In genomic region chr2:28662044-28662443, GRCh38 we compare ENCODE assay signal across 9 cellular contexts.
DNase-seq lines count a peak whose midpoint lies in the region; ATAC-seq and TF ChIP-seq lines count a peak whose summit lies in the region.
"Had no signal": no experiment of that assay in that cellular context is flagged by ENCODE, and none has a peak within 500 bp of the region (broad histone marks: within the 10 kb centered on the region; RNA-seq: fewer than 3 reads in every experiment).

No MANE protein-coding gene starts in this region.

- no peak for TF ChIP-seq POLR2A in tibial nerve (IDR thresholded peaks at IDR 0.05)

- 68 to 88% methylated on average over 1 of the region's 1 CpG for WGBS in tibial nerve, 2 donors

- CTCF ChIA-PET in WTC11 (lab: Charles Lee), result no interaction called here

- H3K36me3 Mint-ChIP-seq in chondrocyte (ENCODE audit: low read depth) (no peaks in the 10 kb centered on the region), WTC11 (no peaks in the 10 kb centered on the region)

- H3K9me3 ChIP-seq in tibial nerve, result no peaks in the 10 kb centered on the region

- peak overlapping the region in 3 of 4 donors; percentile 4 to 71 (median 9) for H3K27ac ChIP-seq in tibial nerve

- no peak overlapping the region for H3K4me3 ChIP-seq in tibial nerve

- no peak for TF ChIP-seq CTCF in chondrocyte (IDR thresholded peaks at IDR 0.05)
- TF ChIP-seq CTCF in tibial nerve (IDR thresholded peaks at IDR 0.05), result no peak
- TF ChIP-seq CTCF in WTC11 (IDR thresholded peaks at IDR 0.05), result no peak

- peaks cover 90% of the 10 kb centered on the region for H3K4me1 Mint-ChIP-seq in chondrocyte (ENCODE audit: low read depth)
- H3K4me1 Mint-ChIP-seq in WTC11, result peaks cover 4% of the 10 kb centered on the region

- no peak overlapping the region for H3K4me3 Mint-ChIP-seq in chondrocyte (ENCODE audit: unreplicated experiment)
- H3K4me3 Mint-ChIP-seq in WTC11, result no peak overlapping the region

- H3K9me3 Mint-ChIP-seq in chondrocyte (ENCODE audit: low read depth) (no peaks in the 10 kb centered on the region), WTC11 (no peaks in the 10 kb centered on the region)

- no peaks in the 10 kb centered on the region for H3K27me3 ChIP-seq in tibial nerve

- no peak for TF ChIP-seq EP300 in tibial nerve (IDR thresholded peaks at IDR 0.05)

- no peaks in the 10 kb centered on the region for H3K36me3 ChIP-seq in tibial nerve

- no peak for ATAC-seq in GM19455 (IDR thresholded peaks at IDR 0.05; ENCODE audit: unreplicated experiment)
- ATAC-seq in WTC11, result no peak

- H3K4me1 ChIP-seq in tibial nerve, result peaks cover 0 to 58% (median 18%) of the 10 kb centered on the region in 4 donors

- peak; percentile 78 for DNase-seq in LoVo (ENCODE audit: low spot score)
- no peak for DNase-seq in chondrocyte (ENCODE audit: low spot score)
- DNase-seq in mucosa of gallbladder (ENCODE audit: low spot score), result peak; percentile 81
- no peak for DNase-seq in tibial nerve (ENCODE audit: low spot score in 2 of 2)
- no peak for DNase-seq in NOMO-1 (lab: John Stamatoyannopoulos, UW; ENCODE audit: unreplicated experiment in 2 of 2)
- no peak for DNase-seq in WTC11 (ENCODE audit: low spot score)
- DNase-seq in NCI-H1694 (lab: John Stamatoyannopoulos, UW), result no peak
- DNase-seq: DMS 273 treated with DMSO at 0.1 percent for 48 hours had no signal

- H3K27ac Mint-ChIP-seq in chondrocyte (ENCODE audit: unreplicated experiment) (peak overlapping the region; percentile 95), WTC11 (no peak overlapping the region)

- POLR2A ChIA-PET in WTC11 (lab: Charles Lee), result no interaction called here

- no peaks in the 10 kb centered on the region for H3K27me3 Mint-ChIP-seq in chondrocyte (ENCODE audit: low read depth)
- peaks cover 2% of the 10 kb centered on the region; the same call in 1 of the 2 replicates for H3K27me3 Mint-ChIP-seq in WTC11 (ENCODE audit: low read depth)

TF ChIP-seq in WTC11, 78 proteins besides CTCF, POLR2A, EP300 and RAD21:
- TF ChIP-seq STAT6 (CRISPR knock-in tag; conservative IDR thresholded peaks at IDR 0.05; ENCODE audit: low read depth) (no peak), NR3C1 (CRISPR knock-in tag; conservative IDR thresholded peaks at IDR 0.05; ENCODE audit: low read depth) (no peak), CREM (CRISPR knock-in tag; IDR thresholded peaks at IDR 0.05) (no peak), ZNF232 (CRISPR knock-in tag; IDR thresholded peaks at IDR 0.05) (no peak), ZMAT4 (CRISPR knock-in tag; IDR thresholded peaks at IDR 0.05) (no peak), PRRX2 (CRISPR knock-in tag; IDR thresholded peaks at IDR 0.05) (no peak), ZSCAN18 (CRISPR knock-in tag; IDR thresholded peaks at IDR 0.05) (no peak), AR (CRISPR knock-in tag; IDR thresholded peaks at IDR 0.05) (no peak), USF2 (CRISPR knock-in tag; IDR thresholded peaks at IDR 0.05) (no peak), SOX15 (CRISPR knock-in tag; IDR thresholded peaks at IDR 0.05) (no peak), ZNF219 (CRISPR knock-in tag; IDR thresholded peaks at IDR 0.05; ENCODE audit: borderline replicate concordance) (no peak), ATF2 (CRISPR knock-in tag; IDR thresholded peaks at IDR 0.05; ENCODE audit: borderline replicate concordance, low read depth) (no peak), CBFB (CRISPR knock-in tag; IDR thresholded peaks at IDR 0.05; ENCODE audit: low read depth) (no peak), TCF7 (CRISPR knock-in tag; IDR thresholded peaks at IDR 0.05; ENCODE audit: low read depth) (no peak), MXD4 (CRISPR knock-in tag; IDR thresholded peaks at IDR 0.05; ENCODE audit: borderline replicate concordance) (no peak), ZNF317 (CRISPR knock-in tag; IDR thresholded peaks at IDR 0.05; ENCODE audit: borderline replicate concordance, low read depth) (no peak)

Comparison
In these comparisons a context has a peak if more than half of its experiments do, and no peak if none do; other contexts are left out.
1. DNase-seq: peak in LoVo (single experiment) and mucosa of gallbladder (single experiment); none in chondrocyte (single experiment), tibial nerve (0 of 2), NOMO-1 (0 of 2), WTC11 (single experiment) and NCI-H1694 (single experiment).